ENCODE assay signal across 24 cellular contexts in genomic region chr14:94123296-94123695, GRCh38. TPM values are rescaled to one million over a fixed set of nuclear protein-coding genes. Genes with fewer than 3 reads are reported as not detected.
"Had no signal": no experiment of that assay in that cellular context is flagged by ENCODE, and none has a peak within 500 bp of the region (broad histone marks: within the 10 kb centered on the region; RNA-seq: fewer than 3 reads in every experiment).

No MANE protein-coding gene starts in this region.

- H3K27ac ChIP-seq: brain microvascular endothelial cell, neutrophil, ovary, prostate gland, SJSA1, thoracic aorta, upper lobe of left lung had no signal

- H3K9me3 ChIP-seq: neutrophil, ovary, prostate gland, SJSA1, thoracic aorta had no signal

- ATAC-seq: WTC11 had no signal

- H3K36me3 ChIP-seq: brain microvascular endothelial cell, neutrophil, ovary, prostate gland, thoracic aorta, upper lobe of left lung had no signal

- H3K4me1 ChIP-seq: prostate gland had no signal

- DNase-seq: activated CD4-positive, alpha-beta T cell treated with anti-CD3 and anti-CD28 coated beads for 48 hours; activated CD4-positive, alpha-beta T cell treated with anti-CD3 and anti-CD28 coated beads, Interleukin-2, amount 50 U/mL, for 48 hours; activated gamma-delta T cell; activated naive CD4-positive, alpha-beta T cell treated with anti-CD3 and anti-CD28 coated beads, Interleukin-2, amount 10 ng/mL, durations not matched to agents 7 days and 5 days; amniotic stem cell; brain microvascular endothelial cell; caudate nucleus; dermis blood vessel endothelial cell; effector CD8-positive, alpha-beta T cell; mammary epithelial cell; naive B cell; nephron progenitor cell; retina; stimulated activated CD4-positive, alpha-beta T cell treated with anti-CD3 and anti-CD28 coated beads, Interleukin-15, amount 100 ng/mL, for 24 hours; stimulated activated naive CD4-positive, alpha-beta T cell treated with Interleukin-2 at 50 U/mL for 16 hours; T-helper 2 cell had no signal

- H3K4me3 ChIP-seq: ovary, prostate gland, SJSA1, thoracic aorta, upper lobe of left lung had no signal

- H3K27me3 ChIP-seq: brain microvascular endothelial cell, ovary, SJSA1, upper lobe of left lung had no signal

RNA-seq across cellular contexts. Expression of gene IFI27, which starts 12.8 kb away (rescaled TPM):
- total RNA-seq: epithelial cell of proximal tubule had no signal

RNA-seq across cellular contexts. Expression of gene PPP4R4, which starts 50.8 kb away (rescaled TPM):
- total RNA-seq: dermis blood vessel endothelial cell had no signal
